Comparison of ENCODE assay signal across 18 cellular contexts in the genomic region with DNA sequence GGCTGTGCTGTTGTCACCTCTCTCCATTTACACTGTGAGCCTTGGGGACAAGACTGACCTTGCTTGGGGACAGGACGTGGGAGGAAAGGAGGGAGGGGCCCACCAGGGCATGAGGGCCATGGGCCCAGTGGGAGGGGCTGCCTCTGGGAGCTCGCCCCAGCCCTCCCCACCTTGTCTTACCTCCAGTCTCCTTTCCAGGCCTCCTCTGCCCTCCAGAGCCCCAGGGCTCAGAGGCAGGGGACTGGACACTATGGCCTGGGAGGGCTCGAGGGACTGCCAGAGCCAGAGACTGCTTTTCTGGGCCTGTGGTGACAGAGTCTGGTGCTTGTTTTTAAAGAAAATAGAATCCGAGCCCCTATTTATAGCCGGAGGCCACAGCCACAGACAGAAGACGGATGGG. TPM values are rescaled to one million over a fixed set of nuclear protein-coding genes. Genes with fewer than 3 reads are reported as not detected.
A peak's percentile ranks its signal among the peaks of the same experiment; 100 is the strongest.
DNase-seq lines count a peak whose midpoint lies in the region; ATAC-seq, FAIRE-seq and TF ChIP-seq lines count a peak whose summit lies in the region.
"Had no signal": no experiment of that assay in that cellular context is flagged by ENCODE, and none has a peak within 500 bp of the region (broad histone marks: within the 10 kb centered on the region; RNA-seq: fewer than 3 reads in every experiment).

No MANE protein-coding gene starts in this region.

- H3K18ac ChIP-seq in neuronal stem cell (ENCODE audit: low read length): no peak overlapping the region

- in situ Hi-C loops in G401 (cut with HindIII; ENCODE audit: low sequenced_read_pairs): no loop called here

- FAIRE-seq in H54 (lab: Jason Lieb, UNC): no peak
- FAIRE-seq: A549 had no signal

- ATAC-seq in heart right ventricle (no peak), Right ventricle myocardium inferior (no peak), upper lobe of left lung (ENCODE audit: low FRiP score in 2 of 2) (no peak)
- no peak for ATAC-seq in central memory CD8-positive, alpha-beta T cell (replicated peaks; ENCODE audit: extremely low read depth, poor library complexity, severe bottlenecking)

- H3K27me3 ChIP-seq in heart right ventricle: peaks cover 0 to under 1% (median 0%) of the 10 kb centered on the region in 7 donors
- H3K27me3 ChIP-seq in neuronal stem cell (ENCODE audit: control insufficient read depth in 3 of 3, insufficient read depth in 3 of 3, low read depth in 1 of 3, low read length in 3 of 3): peaks cover 0 to 11% (median 0%) of the 10 kb centered on the region in 3 experiments
- no peaks in the 10 kb centered on the region for H3K27me3 ChIP-seq in upper lobe of left lung

- H3K36me3 ChIP-seq in heart right ventricle (no peaks in the 10 kb centered on the region), neuronal stem cell (replicated peaks in 1 of 2; ENCODE audit: control insufficient read depth in 2 of 2, insufficient read depth in 2 of 2, low read length in 2 of 2) (no peaks in the 10 kb centered on the region), upper lobe of left lung (no peaks in the 10 kb centered on the region)
- H3K36me3 ChIP-seq: neutrophil had no signal

- H3K9me3 ChIP-seq in heart right ventricle: no peaks in the 10 kb centered on the region
- H3K9me3 ChIP-seq in neuronal stem cell (replicated peaks in 1 of 2; ENCODE audit: control insufficient read depth in 2 of 2, insufficient read depth in 1 of 2, low read depth in 1 of 2, low read length in 2 of 2): no peaks in the 10 kb centered on the region
- no peaks in the 10 kb centered on the region for H3K9me3 ChIP-seq in upper lobe of left lung
- H3K9me3 ChIP-seq: A549, neutrophil had no signal

- no peak overlapping the region for H3K4me2 ChIP-seq in neuronal stem cell (ENCODE audit: insufficient read depth, low read length, poor library complexity, severe bottlenecking)
- H3K4me2 ChIP-seq: A549, KMS-11 had no signal

- DNase-seq in heart right ventricle (no peak), Right ventricle myocardium inferior (ENCODE audit: missing footprints) (no peak), neuronal stem cell (ENCODE audit: low spot score) (no peak), upper lobe of left lung (no peak), NCI-H1105 (lab: John Stamatoyannopoulos, UW) (no peak), H54 (ENCODE audit: insufficient read length, low spot score) (no peak), G401 (ENCODE audit: low spot score) (no peak)
- DNase-seq in central memory CD8-positive, alpha-beta T cell (ENCODE audit: low spot score in 2 of 2): no peak
- DNase-seq: activated CD8-positive, alpha-beta memory T cell treated with anti-CD3 and anti-CD28 coated beads for 24 hours; CD4-positive, alpha-beta T cell; DND-41; NCI-H1417 treated with DMSO at 0.1 percent for 48 hours; NCI-H345; T-helper 1 cell had no signal

- H3K36me3 Mint-ChIP-seq in central memory CD8-positive, alpha-beta T cell (ENCODE audit: insufficient read depth): no peaks in the 10 kb centered on the region

- no peak overlapping the region for H3K4me3 Mint-ChIP-seq in central memory CD8-positive, alpha-beta T cell
- H3K4me3 Mint-ChIP-seq: activated T-helper 1 cell treated with anti-CD3 and anti-CD28 coated beads, Interleukin-12 subunit alpha, Interleukin-12 subunit beta, Interleukin-2, Interleukin-4 antibody, amounts not matched to agents 30 ng/mL and 10 ng/mL and 1 ng/mL, durations not matched to agents 14 hours and 24 hours and 36 hours; CD4-positive, alpha-beta T cell had no signal

- no peak overlapping the region for H4K91ac ChIP-seq in neuronal stem cell (ENCODE audit: low read depth, low read length, poor library complexity)

- H3K4me3 ChIP-seq in heart right ventricle (no peak overlapping the region), neuronal stem cell (ENCODE audit: low read length in 2 of 2) (no peak overlapping the region), upper lobe of left lung (no peak overlapping the region)
- H3K4me3 ChIP-seq: A549 had no signal

- H2BK15ac ChIP-seq in neuronal stem cell (ENCODE audit: low read length): no peak overlapping the region

- H3K9ac ChIP-seq in neuronal stem cell (ENCODE audit: low read depth, low read length, poor library complexity): no peak overlapping the region
- H3K9ac ChIP-seq: KMS-11 had no signal

- H3K4me1 ChIP-seq in heart right ventricle (peaks cover 9 to 86% (median 38%) of the 10 kb centered on the region in 9 donors), neuronal stem cell (ENCODE audit: control insufficient read depth in 2 of 2, insufficient read depth in 1 of 2, low read depth in 1 of 2, low read length in 2 of 2) (peaks cover 0 to 8% of the 10 kb centered on the region in 2 donors), upper lobe of left lung (peaks cover 14 to 28% (median 20%) of the 10 kb centered on the region in 4 donors)

- H2BK5ac ChIP-seq in neuronal stem cell (ENCODE audit: low read length): peak overlapping the region; percentile 71

- H2AK5ac ChIP-seq in neuronal stem cell (ENCODE audit: low read depth, low read length): peak overlapping the region; percentile 56

- H3K4me1 Mint-ChIP-seq in central memory CD8-positive, alpha-beta T cell: peaks cover 8% of the 10 kb centered on the region

- H3K9me3 Mint-ChIP-seq in central memory CD8-positive, alpha-beta T cell: no peaks in the 10 kb centered on the region
- H3K9me3 Mint-ChIP-seq: activated T-helper 1 cell treated with anti-CD3 and anti-CD28 coated beads, Interleukin-12 subunit alpha, Interleukin-12 subunit beta, Interleukin-2, Interleukin-4 antibody, amounts not matched to agents 30 ng/mL and 10 ng/mL and 1 ng/mL, durations not matched to agents 14 hours and 24 hours and 36 hours; CD4-positive, alpha-beta T cell had no signal

- H3K4ac ChIP-seq in neuronal stem cell (ENCODE audit: low read length): no peak overlapping the region

- H2BK12ac ChIP-seq in neuronal stem cell (ENCODE audit: low read length): no peak overlapping the region

- WGBS in heart right ventricle, 2 donors: 72 to 82% methylated on average over 4 to 6 of the region's 6 CpGs
- no CpG with 5 or more reads among the region's 6 CpGs for WGBS in neuronal stem cell (ENCODE audit: extremely low coverage in 2 of 2, insufficient read length in 2 of 2, insufficient replicate concordance in 1 of 2), 2 donors
- 69 to 71% methylated on average over 1 to 6 of the region's 6 CpGs for WGBS in upper lobe of left lung, 2 donors

- H2BK120ac ChIP-seq in neuronal stem cell (ENCODE audit: low read depth, low read length): no peak overlapping the region

- no peak for TF ChIP-seq CTCF in heart right ventricle (IDR thresholded peaks at IDR 0.05)
- no peak for TF ChIP-seq CTCF in upper lobe of left lung (IDR thresholded peaks at IDR 0.05)

- H3K27me3 Mint-ChIP-seq in central memory CD8-positive, alpha-beta T cell: no peaks in the 10 kb centered on the region
- H3K27me3 Mint-ChIP-seq: CD4-positive, alpha-beta T cell had no signal

- no peak overlapping the region for H2AFZ ChIP-seq in neuronal stem cell (ENCODE audit: low read length)

- TF ChIP-seq EP300 in upper lobe of left lung (IDR thresholded peaks at IDR 0.05): no peak

- H3K79me1 ChIP-seq in neuronal stem cell (ENCODE audit: low read depth, low read length): no peaks in the 10 kb centered on the region

- H3K27ac ChIP-seq in heart right ventricle: peak overlapping the region in 9 of 10 donors; percentile 27 to 75 (median 65)
- H3K27ac ChIP-seq in neuronal stem cell (replicated peaks; ENCODE audit: low read length): no peak overlapping the region
- peak overlapping the region; percentile 3 to 66 (median 54) for H3K27ac ChIP-seq in upper lobe of left lung
- H3K27ac ChIP-seq: A549, KMS-11, neutrophil had no signal

- intact Hi-C loops in heart right ventricle (cut with DNase I) (no loop called here), Right ventricle myocardium inferior (cut with DNase I) (no loop called here)

- no peak overlapping the region for H3K14ac ChIP-seq in neuronal stem cell (ENCODE audit: low read length)

- H4K8ac ChIP-seq in neuronal stem cell (ENCODE audit: low read depth, low read length): no peak overlapping the region

- no peak overlapping the region for H3K23ac ChIP-seq in neuronal stem cell (ENCODE audit: low read depth, low read length, poor library complexity)

- TF ChIP-seq POLR2A in upper lobe of left lung (IDR thresholded peaks at IDR 0.05) (no peak), H54 (IDR thresholded peaks at IDR 0.05; ENCODE audit: low read depth, low read length) (no peak)

- peak overlapping the region; percentile 66 for H3K27ac Mint-ChIP-seq in central memory CD8-positive, alpha-beta T cell (ENCODE audit: low read depth)
- H3K27ac Mint-ChIP-seq: activated T-helper 1 cell treated with anti-CD3 and anti-CD28 coated beads, Interleukin-12 subunit alpha, Interleukin-12 subunit beta, Interleukin-2, Interleukin-4 antibody, amounts not matched to agents 30 ng/mL and 10 ng/mL and 1 ng/mL, durations not matched to agents 14 hours and 24 hours and 36 hours; CD4-positive, alpha-beta T cell had no signal

RNA-seq across cellular contexts. Expression of a gene that starts 10.2 kb away (rescaled TPM):
- total RNA-seq in heart right ventricle (10 to 100 TPM in 8 of 10 donors, 1 to 10 TPM in 2; 7.4 to 19.8 (median 13.0) TPM), Right ventricle myocardium inferior (7.8 TPM), upper lobe of left lung (10 to 100 TPM in 5 of 6 donors, 1 to 10 TPM in 1; 8.5 to 38.3 (median 17.7) TPM)
- polyA plus RNA-seq in heart right ventricle: 10 to 100 TPM; 12.1 TPM
- 0.11 TPM for polyA plus RNA-seq in neuronal stem cell (2013, experiment 1 of 2)
- 0.10 TPM for polyA plus RNA-seq in neuronal stem cell (2013, experiment 2 of 2)
- total RNA-seq in G401 (2014; rRNA removed; shearing (Covaris generic)): 32.3 and 34.4 TPM in 2 replicates
- total RNA-seq: activated T-helper 1 cell treated with anti-CD3 and anti-CD28 coated beads, Interleukin-12 subunit alpha, Interleukin-12 subunit beta, Interleukin-2, Interleukin-4 antibody, amounts not matched to agents 30 ng/mL and 10 ng/mL and 1 ng/mL, durations not matched to agents 14 hours and 24 hours and 36 hours; CD4-positive, alpha-beta T cell had no signal

RNA-seq across cellular contexts. Expression of a gene that starts 54.7 kb away (rescaled TPM):
- total RNA-seq in heart right ventricle (10 to 100 TPM in 4 of 10 donors, 1 to 10 TPM in 6; 7.6 to 14.8 (median 9.8) TPM), Right ventricle myocardium inferior (13.3 TPM), upper lobe of left lung (10 to 100 TPM; 26.7 to 46.1 (median 31.7) TPM)
- polyA plus RNA-seq in heart right ventricle: 1 to 10 TPM; 7.4 to 8.1 TPM
- 9.8 TPM for polyA plus RNA-seq in neuronal stem cell (2013, experiment 1 of 2)
- polyA plus RNA-seq in neuronal stem cell (2013, experiment 2 of 2): 10.7 TPM
- 13.9 and 15.1 TPM in 2 replicates for total RNA-seq in G401 (2014; rRNA removed; shearing (Covaris generic))
